Comparison of ENCODE assay signal across 3 cellular contexts in genomic region chr5:43554497-43554896, GRCh38.
TF ChIP-seq lines count a peak whose summit lies in the region.

No MANE protein-coding gene starts in this region.

TF ChIP-seq in IMR-90, 13 proteins besides CTCF, POLR2A, EP300 and RAD21:
- TF ChIP-seq MAFK (IDR thresholded peaks at IDR 0.05; ENCODE audit: low read depth, low read length) (no peak), ELK1 (IDR thresholded peaks at IDR 0.05; ENCODE audit: borderline replicate concordance, low read depth, low read length) (no peak), NFE2L2 (IDR thresholded peaks at IDR 0.05; ENCODE audit: low read depth, low read length) (no peak), FOS (IDR thresholded peaks at IDR 0.05; ENCODE audit: low read depth, low read length) (no peak), CEBPB (IDR thresholded peaks at IDR 0.05; ENCODE audit: low read depth, low read length) (no peak)
TF ChIP-seq in IMR-90: peak in this region for 0.

TF ChIP-seq in H1, 55 proteins besides CTCF, POLR2A, EP300 and RAD21:
- no peak for TF ChIP-seq SP2 (IDR thresholded peaks at IDR 0.05; ENCODE audit: low read length)
- no peak for TF ChIP-seq SP4 (IDR thresholded peaks at IDR 0.05; ENCODE audit: low read length)

TF ChIP-seq in neural cell, 6 proteins besides CTCF, POLR2A, EP300 and RAD21:
- no peak for TF ChIP-seq MXI1 (conservative IDR thresholded peaks at IDR 0.05; ENCODE audit: poor library complexity, severe bottlenecking)
TF ChIP-seq in neural cell: peak in this region for 0.
